Comparison of ENCODE assay signal across 31 cellular contexts in the genomic region with DNA sequence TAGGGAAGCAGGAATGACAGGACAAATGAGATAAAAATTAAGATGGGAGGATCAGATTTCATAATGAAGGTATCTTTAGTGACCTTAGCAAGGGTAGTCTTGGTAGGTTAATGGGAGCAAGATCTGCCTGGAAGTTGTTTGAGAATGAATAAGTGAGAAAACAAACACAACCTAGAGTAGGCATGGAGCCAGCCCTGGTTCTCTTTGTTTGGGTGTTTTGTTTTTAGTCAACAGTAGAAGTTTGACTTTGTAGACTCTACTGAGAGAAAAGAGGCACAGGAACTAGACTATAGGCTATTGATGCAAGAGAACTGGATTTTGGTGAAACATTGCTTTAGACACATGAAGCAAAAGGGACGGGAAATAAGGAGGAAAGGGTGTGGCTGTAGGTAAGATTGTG. TPM values are rescaled to one million over a fixed set of nuclear protein-coding genes. Genes with fewer than 3 reads are reported as not detected.
"Had no signal": no experiment of that assay in that cellular context is flagged by ENCODE, and none has a peak within 500 bp of the region (broad histone marks: within the 10 kb centered on the region; RNA-seq: fewer than 3 reads in every experiment).

No MANE protein-coding gene starts in this region.

- H3K27ac ChIP-seq: adrenal gland, body of pancreas, esophagus muscularis mucosa, foreskin keratinocyte, gastrocnemius medialis, heart right ventricle, hepatocyte, WERI-Rb-1 had no signal

- DNase-seq: activated B cell treated with CpG ODN at 0.5 μM for 24 hours; activated CD4-positive, alpha-beta T cell treated with anti-CD3 and anti-CD28 coated beads for 48 hours; activated CD4-positive, alpha-beta T cell treated with anti-CD3 and anti-CD28 coated beads, Interleukin-2, amount 50 U/mL, for 1 hour; activated CD4-positive, alpha-beta T cell treated with anti-CD3 and anti-CD28 coated beads, Interleukin-2, amount 50 U/mL, for 48 hours; activated CD8-positive, alpha-beta memory T cell treated with anti-CD3 and anti-CD28 coated beads for 24 hours; activated CD8-positive, alpha-beta T cell treated with anti-CD3 and anti-CD28 coated beads for 36 hours; activated effector memory CD4-positive, alpha-beta T cell treated with anti-CD3 and anti-CD28 coated beads, Interleukin-2, amount 50 U/mL, for 16 hours; activated naive CD4-positive, alpha-beta T cell treated with anti-CD3 and anti-CD28 coated beads for 36 hours; activated naive CD8-positive, alpha-beta T cell treated with anti-CD3 and anti-CD28 coated beads for 36 hours; activated naive CD8-positive, alpha-beta T cell treated with anti-CD3 and anti-CD28 coated beads, Interleukin-2, amount 50 U/mL, for 24 hours; activated T-cell treated with anti-CD3 and anti-CD28 coated beads, Interleukin-2, amount 50 U/mL, for 4 hours; adrenal gland; amygdala; aorta; body of pancreas; caudate nucleus; cortex of kidney; dermis blood vessel endothelial cell; effector CD4-positive, alpha-beta T cell; effector memory CD8-positive, alpha-beta T cell; erythroblast; foreskin keratinocyte; gastrocnemius medialis; heart right ventricle; T1000; WERI-Rb-1 had no signal

- H3K4me3 ChIP-seq: adrenal gland, body of pancreas, esophagus muscularis mucosa, gastrocnemius medialis, heart right ventricle, hepatocyte had no signal

- ATAC-seq: activated CD4-positive, CD25-positive, alpha-beta regulatory T cell treated with anti-CD3 and anti-CD28 coated beads, Interleukin-2, amount 50 U/mL, for 24 hours; activated CD8-positive, alpha-beta T cell treated with anti-CD3 and anti-CD28 coated beads for 36 hours; activated naive CD8-positive, alpha-beta T cell treated with anti-CD3 and anti-CD28 coated beads, Interleukin-2, amount 50 U/mL, for 24 hours; activated T-cell treated with anti-CD3 and anti-CD28 coated beads, Interleukin-2, amount 50 U/mL, for 4 hours; activated T-helper 17 cell treated with anti-CD3 and anti-CD28 coated beads, Interleukin-2, amount 50 U/mL, for 72 hours; body of pancreas; effector memory CD8-positive, alpha-beta T cell; foreskin keratinocyte; gastrocnemius medialis; heart right ventricle had no signal

RNA-seq across cellular contexts. Expression of gene KCNN2, which starts 40.3 kb away (rescaled TPM):
- total RNA-seq: activated B cell treated with CpG ODN at 0.5 μM for 24 hours; activated CD8-positive, alpha-beta T cell treated with anti-CD3 and anti-CD28 coated beads for 36 hours; activated naive CD4-positive, alpha-beta T cell treated with anti-CD3 and anti-CD28 coated beads for 36 hours; activated naive CD8-positive, alpha-beta T cell treated with anti-CD3 and anti-CD28 coated beads for 36 hours; activated T-helper 17 cell treated with anti-CD3 and anti-CD28 coated beads, Interleukin-2, amount 50 U/mL, for 72 hours; chondrocyte had no signal
